Comparison of ENCODE assay signal across 1 cellular context in the genomic region with DNA sequence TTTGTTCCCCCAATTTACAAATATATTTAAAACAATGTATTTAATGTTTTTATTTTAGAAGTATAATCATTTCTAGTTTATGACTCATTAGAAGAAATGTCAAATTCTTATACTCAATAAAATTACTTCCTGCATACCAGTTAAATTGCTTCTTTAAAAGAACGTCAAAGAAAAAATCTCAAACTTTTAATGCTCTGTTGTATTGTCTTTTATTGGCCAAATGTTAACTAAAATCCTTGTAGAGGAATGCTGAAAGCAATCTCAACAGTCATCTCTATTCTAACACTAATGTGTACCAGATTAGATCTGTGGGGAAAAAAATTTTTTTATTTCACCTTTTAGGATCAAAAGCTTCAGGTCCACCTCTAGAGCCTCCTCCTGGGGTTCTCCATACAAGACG.
TF ChIP-seq lines count a peak whose summit lies in the region.

No MANE protein-coding gene starts in this region.

TF ChIP-seq in SK-N-SH treated with all-trans-retinoic acid at 6 μM for 48 hours, 23 proteins besides CTCF, POLR2A, EP300 and RAD21 (continued from another document):
- no peak for TF ChIP-seq PATZ1 (CRISPR knock-in tag; IDR thresholded peaks at IDR 0.05; ENCODE audit: borderline replicate concordance)
- no peak for TF ChIP-seq PPARA (CRISPR knock-in tag; IDR thresholded peaks at IDR 0.05; ENCODE audit: borderline replicate concordance)
- TF ChIP-seq ISL1 (CRISPR knock-in tag; IDR thresholded peaks at IDR 0.05): no peak
- no peak for TF ChIP-seq ESRRG (CRISPR knock-in tag; IDR thresholded peaks at IDR 0.05)
- no peak for TF ChIP-seq ZNF8 (CRISPR knock-in tag; IDR thresholded peaks at IDR 0.05)
- no peak for TF ChIP-seq SNAI2 (CRISPR knock-in tag; IDR thresholded peaks at IDR 0.05)
- no peak for TF ChIP-seq ZFP3 (CRISPR knock-in tag; IDR thresholded peaks at IDR 0.05)
- TF ChIP-seq ZNF70 (CRISPR knock-in tag; IDR thresholded peaks at IDR 0.05): no peak
- TF ChIP-seq CREB5 (CRISPR knock-in tag; IDR thresholded peaks at IDR 0.05; ENCODE audit: low read depth): no peak
- TF ChIP-seq ZNF565 (CRISPR knock-in tag; conservative IDR thresholded peaks at IDR 0.05; ENCODE audit: low read depth): no peak
- no peak for TF ChIP-seq TSHZ2 (CRISPR knock-in tag; IDR thresholded peaks at IDR 0.05)
- no peak for TF ChIP-seq BACH2 (CRISPR knock-in tag; IDR thresholded peaks at IDR 0.05; ENCODE audit: borderline replicate concordance)
- TF ChIP-seq ZC3H10 (CRISPR knock-in tag; IDR thresholded peaks at IDR 0.05): no peak
- TF ChIP-seq CSDC2 (CRISPR knock-in tag; IDR thresholded peaks at IDR 0.05): no peak
- TF ChIP-seq OSR1 (CRISPR knock-in tag; IDR thresholded peaks at IDR 0.05): no peak
